In the genomic region with DNA sequence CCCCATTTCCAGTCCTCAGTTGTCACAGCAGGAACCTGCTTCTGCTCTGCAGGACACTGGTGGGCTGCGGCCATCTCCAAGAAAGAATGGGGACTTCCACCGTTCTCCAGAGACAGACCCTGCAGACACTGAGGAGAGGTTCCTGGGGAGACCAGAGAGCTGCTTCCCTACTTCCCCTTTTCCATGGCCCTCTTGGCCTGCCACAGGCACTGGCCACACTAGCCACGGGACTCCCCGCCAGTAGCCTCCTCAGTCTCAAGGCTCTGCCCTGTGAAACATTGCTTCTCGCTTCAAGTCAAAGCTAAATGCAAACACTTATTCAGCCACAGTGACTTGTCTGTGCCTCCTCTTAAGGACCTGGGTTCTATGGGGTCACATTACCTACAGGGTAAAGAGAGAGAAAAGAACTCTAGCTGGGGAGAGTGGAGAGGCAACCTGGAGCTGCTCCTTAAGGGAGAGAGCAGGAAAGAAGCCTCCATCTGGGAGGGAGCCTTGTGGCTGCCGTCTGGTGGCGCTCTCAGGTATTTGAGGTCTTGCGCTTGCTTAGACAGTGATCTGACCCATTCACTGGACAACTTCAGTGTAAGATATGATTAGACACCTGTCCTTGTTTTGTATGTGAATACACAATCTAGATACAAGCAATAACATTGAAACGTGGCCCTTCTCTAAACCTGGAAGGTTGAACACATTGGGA, we compare ENCODE assay signal across 14 cellular contexts. TPM values are rescaled to one million over a fixed set of nuclear protein-coding genes. Genes with fewer than 3 reads are reported as not detected.
DNase-seq lines count a peak whose midpoint lies in the region; ATAC-seq and TF ChIP-seq lines count a peak whose summit lies in the region.
"Had no signal": no experiment of that assay in that cellular context is flagged by ENCODE, and none has a peak within 500 bp of the region (broad histone marks: within the 10 kb centered on the region; RNA-seq: fewer than 3 reads in every experiment).

No MANE protein-coding gene starts in this region.

- DNase-seq in CD4-positive, alpha-beta T cell: peak in 1 of 10 experiments; percentile 14
- DNase-seq in HFFc6 (no peak), RKO (ENCODE audit: low spot score) (peak; percentile 54), iPS-NIHi11 (ENCODE audit: low spot score) (peak; percentile 61), GM10248 (ENCODE audit: extremely low spot score) (no peak)
- DNase-seq: esophagus squamous epithelium; Karpas-422; midbrain; stimulated activated CD4-positive, alpha-beta T cell treated with anti-CD3 and anti-CD28 coated beads, Interleukin-4, amount 100 ng/mL, for 1 hour had no signal

- intact Hi-C loops in CD4-positive, alpha-beta T cell (cut with DNase I, micrococcal nuclease): no loop called here

- no peaks in the 10 kb centered on the region for H3K27me3 Mint-ChIP-seq in CD4-positive, alpha-beta T cell
- peaks cover 13% of the 10 kb centered on the region for H3K27me3 Mint-ChIP-seq in HFFc6 (ENCODE audit: insufficient read depth)

- POLR2A ChIA-PET in CD4-positive, alpha-beta T cell (lab: Charles Lee): no interaction called here
- POLR2A ChIA-PET in GM10248 (lab: Yijun Ruan, JAX): no interaction called here

- ATAC-seq in CD4-positive, alpha-beta T cell (ENCODE audit: poor library complexity): no peak
- ATAC-seq in HG03108 (IDR thresholded peaks at IDR 0.05; ENCODE audit: unreplicated experiment) (no peak), HG03460 (IDR thresholded peaks at IDR 0.05; ENCODE audit: unreplicated experiment) (no peak), GM21390 (IDR thresholded peaks at IDR 0.05; ENCODE audit: unreplicated experiment) (no peak)

- no peak overlapping the region for H3K27ac Mint-ChIP-seq in CD4-positive, alpha-beta T cell
- H3K27ac Mint-ChIP-seq in HFFc6: no peak overlapping the region
- H3K27ac Mint-ChIP-seq: activated naive CD4-positive, alpha-beta T cell treated with anti-CD3 and anti-CD28 coated beads, Interleukin-2, amount 50 U/mL, for 72 hours had no signal

- no peaks in the 10 kb centered on the region for H3K9me3 ChIP-seq in CD4-positive, alpha-beta T cell (ENCODE audit: control insufficient read depth, low read length)
- H3K9me3 ChIP-seq: esophagus squamous epithelium had no signal

- H3K4me3 Mint-ChIP-seq in CD4-positive, alpha-beta T cell: no peak overlapping the region
- no peak overlapping the region for H3K4me3 Mint-ChIP-seq in HFFc6

- peak; percentile 59 for TF ChIP-seq CTCF in CD4-positive, alpha-beta T cell (IDR thresholded peaks at IDR 0.05)
- TF ChIP-seq CTCF in HFFc6 (IDR thresholded peaks at IDR 0.05): peak; percentile 15
- no peak for TF ChIP-seq CTCF in GM10248 (IDR thresholded peaks at IDR 0.05; ENCODE audit: control extremely low read depth, extremely low read depth, low read depth, missing control alignments)

- no peaks in the 10 kb centered on the region for H3K27me3 ChIP-seq in CD4-positive, alpha-beta T cell (ENCODE audit: control insufficient read depth, insufficient read depth, low read length)

- H3K4me1 Mint-ChIP-seq in CD4-positive, alpha-beta T cell (ENCODE audit: low read depth): peaks cover 14% of the 10 kb centered on the region
- H3K4me1 Mint-ChIP-seq in HFFc6 (ENCODE audit: low read depth): peaks cover 49% of the 10 kb centered on the region

- CTCF ChIA-PET in CD4-positive, alpha-beta T cell (lab: Charles Lee): no interaction called here
- CTCF ChIA-PET in GM10248 (lab: Yijun Ruan, JAX): interaction anchor here (1.3 to 1.9 kb wide), 2 partner anchors 22 to 186 kb away, joined by 5 to 7 read pairs; no protein-coding TSS in a partner anchor

- H3K36me3 Mint-ChIP-seq in CD4-positive, alpha-beta T cell (ENCODE audit: low read depth): no peaks in the 10 kb centered on the region
- no peaks in the 10 kb centered on the region for H3K36me3 Mint-ChIP-seq in HFFc6 (ENCODE audit: low read depth)

- H3K9me3 Mint-ChIP-seq in CD4-positive, alpha-beta T cell: no peaks in the 10 kb centered on the region
- no peaks in the 10 kb centered on the region for H3K9me3 Mint-ChIP-seq in HFFc6

- H3K27ac ChIP-seq in CD4-positive, alpha-beta T cell (ENCODE audit: low read depth, low read length): no peak overlapping the region
- H3K27ac ChIP-seq: esophagus squamous epithelium had no signal

RNA-seq across cellular contexts. Expression of a gene that starts 5.4 kb away (rescaled TPM):
- under 1 TPM in 1 of 2 experiments, not detected in 1; 0.34 TPM for total RNA-seq in CD4-positive, alpha-beta T cell
- total RNA-seq in HFFc6 (2021; fragmentation: NEBNext Ultra II Directional; extraction: Animal tissue kit (Norgen Biotek cat#: 25700)): under 1 TPM; 0.09 to 0.99 (median 0.40) TPM

RNA-seq across cellular contexts. Expression of a gene that starts 19.2 kb away (rescaled TPM):
- total RNA-seq in CD4-positive, alpha-beta T cell: under 1 TPM; 0.28 to 0.52 TPM
- not detected for total RNA-seq in HFFc6 (2021; fragmentation: NEBNext Ultra II Directional; extraction: Animal tissue kit (Norgen Biotek cat#: 25700))
- total RNA-seq: activated naive CD4-positive, alpha-beta T cell treated with anti-CD3 and anti-CD28 coated beads, Interleukin-2, amount 50 U/mL, for 72 hours had no signal

RNA-seq across cellular contexts. Expression of a gene that starts 40.6 kb away (rescaled TPM):
- 1 to 10 TPM; 3.9 to 6.0 TPM for total RNA-seq in CD4-positive, alpha-beta T cell
- total RNA-seq in HFFc6 (2021; fragmentation: NEBNext Ultra II Directional; extraction: Animal tissue kit (Norgen Biotek cat#: 25700)): 10 to 100 TPM; 23.3 to 26.3 (median 23.5) TPM

RNA-seq across cellular contexts. Expression of a gene that starts 41.1 kb away (rescaled TPM):
- total RNA-seq in CD4-positive, alpha-beta T cell: not detected
- total RNA-seq in HFFc6 (2021; fragmentation: NEBNext Ultra II Directional; extraction: Animal tissue kit (Norgen Biotek cat#: 25700)): not detected
- total RNA-seq: T-helper 1 cell treated with Interleukin-12 subunit alpha and Interleukin-12 subunit beta and Interleukin-4 antibody, amounts not matched to agents 30 ng/mL and 1 ng/mL, for 36 hours had no signal

Comparison
In these comparisons a context has a peak if more than half of its experiments do, and no peak if none do; other contexts are left out.
1. DNase-seq: peak in RKO (single experiment) and iPS-NIHi11 (single experiment); none in HFFc6 (single experiment) and GM10248 (single experiment).